7 cellular contexts compared by ENCODE assay signal in genomic region chr14:68137704-68138619, GRCh38.
DNase-seq lines count a peak whose midpoint lies in the region; FAIRE-seq and TF ChIP-seq lines count a peak whose summit lies in the region.

No MANE protein-coding gene starts in this region.

- H3K27me3 ChIP-seq in breast epithelium = no peaks in the 10 kb centered on the region
- H3K27me3 ChIP-seq in keratinocyte (ENCODE audit: control insufficient read depth, extremely low read depth, insufficient read depth, low read length) = no peaks in the 10 kb centered on the region

- H3K4me2 ChIP-seq in keratinocyte (ENCODE audit: control insufficient read depth, extremely low read depth, insufficient read depth, low read depth, low read length) = peak overlapping the region; percentile 69

- peak overlapping the region; percentile 70 for H3K9ac ChIP-seq in keratinocyte (ENCODE audit: control insufficient read depth, extremely low read depth, insufficient read depth, low read length)

- H3K79me2 ChIP-seq in keratinocyte (ENCODE audit: control insufficient read depth, insufficient read depth, low read length) = no peaks in the 10 kb centered on the region

- H3K4me1 ChIP-seq in breast epithelium (peaks cover 0 to 4% of the 10 kb centered on the region in 2 donors), keratinocyte (ENCODE audit: control insufficient read depth, extremely low read depth, insufficient read depth, low read length) (peaks cover 76% of the 10 kb centered on the region)

- H3K4me3 ChIP-seq in breast epithelium = no peak overlapping the region
- peak overlapping the region in 1 of 3 experiments; percentile 6 for H3K4me3 ChIP-seq in keratinocyte (ENCODE audit: control insufficient read depth in 2 of 3, extremely low read depth in 1 of 3, insufficient read depth in 2 of 3, low read depth in 1 of 3, low read length in 3 of 3)

- no peaks in the 10 kb centered on the region for H4K20me1 ChIP-seq in keratinocyte (ENCODE audit: control insufficient read depth, extremely low read depth, insufficient read depth, low read length)

- intact Hi-C loops in breast epithelium (cut with DNase I; ENCODE audit: low total_unique reads) = no loop called here

- H3K9me1 ChIP-seq in keratinocyte (ENCODE audit: control insufficient read depth, extremely low read depth, insufficient read depth, low read length) = no peaks in the 10 kb centered on the region

- no peak for TF ChIP-seq CTCF in breast epithelium (IDR thresholded peaks at IDR 0.05)
- no peak for TF ChIP-seq CTCF in keratinocyte (optimal IDR thresholded peaks at IDR 0.05 in 1 of 3, IDR thresholded peaks at IDR 0.05 in 1 of 3, conservative IDR thresholded peaks at IDR 0.05 in 1 of 3; ENCODE audit: extremely low read depth in 1 of 3, insufficient read depth in 2 of 3, low read length in 3 of 3)

- no peak overlapping the region for H2AFZ ChIP-seq in keratinocyte (ENCODE audit: control insufficient read depth, low read length)

- peak; percentile 90 for DNase-seq in GM04504 (ENCODE audit: low read depth)
- peak; percentile 15 for DNase-seq in NCI-H1694 treated with DMSO at 0.1 percent for 48 hours (lab: John Stamatoyannopoulos, UW)
- peak in 1 of 2 donors; percentile 76 for DNase-seq in breast epithelium (ENCODE audit: low spot score in 2 of 2)
- DNase-seq in keratinocyte (ENCODE audit: low read depth, low spot score) = peak; percentile 97
- no peak for DNase-seq in NOMO-1 treated with dmso at 0.1 percent for 144 hours (lab: John Stamatoyannopoulos, UW; ENCODE audit: unreplicated experiment)
- DNase-seq in activated CD4-positive, CD25-positive, alpha-beta regulatory T cell treated with anti-CD3 and anti-CD28 coated beads, Interleukin-2, amount 50 U/mL, for 72 hours = no peak

- H3K9me3 ChIP-seq in breast epithelium (no peaks in the 10 kb centered on the region), keratinocyte (ENCODE audit: control insufficient read depth, low read depth, low read length) (no peaks in the 10 kb centered on the region)

- dilution Hi-C loops in keratinocyte (cut with MboI; ENCODE audit: extremely low pct_ligation_motif_present, low sequenced_read_pairs) = no loop called here

- H3K27ac ChIP-seq in breast epithelium (peak overlapping the region; percentile 77 to 89), keratinocyte (ENCODE audit: control insufficient read depth, insufficient read depth, low read length) (peak overlapping the region; percentile 87), temporal lobe (ENCODE audit: low read depth, low read length) (peak overlapping the region; percentile 17)

- no peak for TF ChIP-seq POLR2A in breast epithelium (IDR thresholded peaks at IDR 0.05)

- H3K36me3 ChIP-seq in breast epithelium (no peaks in the 10 kb centered on the region), keratinocyte (ENCODE audit: control insufficient read depth in 2 of 2, extremely low read depth in 1 of 2, insufficient read depth in 2 of 2, low read length in 2 of 2) (no peaks in the 10 kb centered on the region)

- FAIRE-seq in keratinocyte (lab: Jason Lieb, UNC) = peak; percentile 100

Comparison
In these comparisons a context has a peak if more than half of its experiments do, and no peak if none do; other contexts are left out.
1. DNase-seq: peak in GM04504 (single experiment), NCI-H1694 treated with DMSO at 0.1 percent for 48 hours (single experiment) and keratinocyte (single experiment); none in NOMO-1 treated with dmso at 0.1 percent for 144 hours (single experiment) and activated CD4-positive, CD25-positive, alpha-beta regulatory T cell treated with anti-CD3 and anti-CD28 coated beads, Interleukin-2, amount 50 U/mL, for 72 hours (single experiment).
2. H3K27ac ChIP-seq: peak in every context shown above with its lines; median percentile 87 in keratinocyte; 83 in breast epithelium; 17 in temporal lobe.